In the genomic region with DNA sequence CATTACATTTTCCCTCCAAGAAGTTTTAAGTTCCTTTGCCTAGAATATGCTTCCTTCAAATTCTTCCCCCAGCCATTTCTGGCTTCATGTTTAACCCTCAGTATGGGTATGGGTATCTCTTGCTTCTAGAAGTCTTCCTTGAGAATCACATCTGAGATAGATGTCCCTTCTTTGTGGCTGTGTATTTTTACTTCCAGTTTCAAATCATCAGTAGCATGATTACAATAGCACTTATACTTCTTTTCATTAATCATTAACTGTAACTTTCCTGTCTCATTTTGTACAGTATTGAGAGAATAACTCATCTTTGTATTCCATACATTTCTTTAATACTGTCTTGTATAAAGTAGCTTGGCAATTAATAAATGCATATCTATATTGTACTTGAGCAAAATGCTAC, we compare ENCODE assay signal across 19 cellular contexts. TPM values are rescaled to one million over a fixed set of nuclear protein-coding genes. Genes with fewer than 3 reads are reported as not detected.
DNase-seq lines count a peak whose midpoint lies in the region; ATAC-seq and TF ChIP-seq lines count a peak whose summit lies in the region.
"Had no signal": no experiment of that assay in that cellular context is flagged by ENCODE, and none has a peak within 500 bp of the region (broad histone marks: within the 10 kb centered on the region; RNA-seq: fewer than 3 reads in every experiment).

No MANE protein-coding gene starts in this region.

- H3K4me1 Mint-ChIP-seq in activated CD4-positive, alpha-beta T cell treated with anti-CD3 and anti-CD28 coated beads, Interleukin-2, amount 10 ng/mL, durations not matched to agents 7 days and 5 days, result no peaks in the 10 kb centered on the region

- CTCF ChIA-PET in activated CD4-positive, alpha-beta T cell treated with anti-CD3 and anti-CD28 coated beads, Interleukin-2, amount 10 ng/mL, durations not matched to agents 7 days and 5 days (lab: Charles Lee), result no interaction called here

- H3K27ac ChIP-seq in left ventricle myocardium inferior (replicated peaks), result no peak overlapping the region

- no peaks in the 10 kb centered on the region for H3K9me3 Mint-ChIP-seq in activated CD4-positive, alpha-beta T cell treated with anti-CD3 and anti-CD28 coated beads, Interleukin-2, amount 10 ng/mL, durations not matched to agents 7 days and 5 days

- intact Hi-C loops in left ventricle myocardium inferior (cut with micrococcal nuclease), result no loop called here

- no peak overlapping the region for H3K27ac Mint-ChIP-seq in activated CD4-positive, alpha-beta T cell treated with anti-CD3 and anti-CD28 coated beads, Interleukin-2, amount 10 ng/mL, durations not matched to agents 7 days and 5 days

- no peaks in the 10 kb centered on the region for H3K27me3 ChIP-seq in left ventricle myocardium inferior (ENCODE audit: low read depth)

- H3K36me3 Mint-ChIP-seq in activated CD4-positive, alpha-beta T cell treated with anti-CD3 and anti-CD28 coated beads, Interleukin-2, amount 10 ng/mL, durations not matched to agents 7 days and 5 days (ENCODE audit: low read depth), result no peaks in the 10 kb centered on the region

- no peaks in the 10 kb centered on the region for H3K36me3 ChIP-seq in left ventricle myocardium inferior

- H3K9me3 ChIP-seq in left ventricle myocardium inferior (replicated peaks), result no peaks in the 10 kb centered on the region

- DNase-seq in AML-193 (lab: John Stamatoyannopoulos, UW), result no peak
- DNase-seq in activated CD4-positive, alpha-beta T cell treated with anti-CD3 and anti-CD28 coated beads for 48 hours, result no peak
- no peak for DNase-seq in left ventricle myocardium inferior
- DNase-seq in activated CD4-positive, alpha-beta T cell treated with anti-CD3 and anti-CD28 coated beads, Interleukin-2, amount 10 ng/mL, durations not matched to agents 7 days and 5 days, result no peak
- DNase-seq: ACHN, COR-L47, DMS79, GOT3, KBM-7, NCI-H1436 treated with DMSO at 0.1 percent for 48 hours, NCI-H2081, NCI-H524, SW 1271 had no signal

- no peaks in the 10 kb centered on the region for H3K27me3 Mint-ChIP-seq in activated CD4-positive, alpha-beta T cell treated with anti-CD3 and anti-CD28 coated beads, Interleukin-2, amount 10 ng/mL, durations not matched to agents 7 days and 5 days

- ATAC-seq in GM18909 (IDR thresholded peaks at IDR 0.05; ENCODE audit: poor library complexity, unreplicated experiment) (peak; percentile 92), HG02798 (IDR thresholded peaks at IDR 0.05; ENCODE audit: poor library complexity, unreplicated experiment) (peak; percentile 37), HG03432 (IDR thresholded peaks at IDR 0.05; ENCODE audit: unreplicated experiment) (peak; percentile 49)
- ATAC-seq: Panc1 had no signal

- no peak overlapping the region for H3K4me3 ChIP-seq in left ventricle myocardium inferior

- H3K4me1 ChIP-seq in left ventricle myocardium inferior, result peaks cover 31% of the 10 kb centered on the region

- no peak for TF ChIP-seq CTCF in left ventricle myocardium inferior (IDR thresholded peaks at IDR 0.05; ENCODE audit: borderline replicate concordance)

- no peak overlapping the region for H3K4me3 Mint-ChIP-seq in activated CD4-positive, alpha-beta T cell treated with anti-CD3 and anti-CD28 coated beads, Interleukin-2, amount 10 ng/mL, durations not matched to agents 7 days and 5 days

- POLR2A ChIA-PET in activated CD4-positive, alpha-beta T cell treated with anti-CD3 and anti-CD28 coated beads, Interleukin-2, amount 10 ng/mL, durations not matched to agents 7 days and 5 days (lab: Charles Lee), result no interaction called here

RNA-seq across cellular contexts. Expression of a gene that starts 17.3 kb away (rescaled TPM):
- total RNA-seq in left ventricle myocardium inferior, result 17.3 TPM
- not detected for total RNA-seq in activated CD4-positive, alpha-beta T cell treated with anti-CD3 and anti-CD28 coated beads, Interleukin-2, amount 10 ng/mL, durations not matched to agents 7 days and 5 days
- total RNA-seq: SK-MEL-5; T-helper 2 cell treated with Interferon-gamma antibody and Interleukin-4, amounts not matched to agents 100 ng/mL and 5 ng/mL, for 36 hours had no signal

Comparison
In these comparisons a context has a peak if more than half of its experiments do, and no peak if none do; other contexts are left out.
1. ATAC-seq: peak in every context shown above with its lines; median percentile 92 in GM18909; 49 in HG03432; 37 in HG02798.
2. RNA of a gene that starts 17.3 kb away (total RNA-seq): 17.3 TPM in left ventricle myocardium inferior (single experiment); not detected in activated CD4-positive, alpha-beta T cell treated with anti-CD3 and anti-CD28 coated beads, Interleukin-2, amount 10 ng/mL, durations not matched to agents 7 days and 5 days; every median in the first group is over 10 times any median in the second.